ENCODE assay signal across 9 cellular contexts in the genomic region with DNA sequence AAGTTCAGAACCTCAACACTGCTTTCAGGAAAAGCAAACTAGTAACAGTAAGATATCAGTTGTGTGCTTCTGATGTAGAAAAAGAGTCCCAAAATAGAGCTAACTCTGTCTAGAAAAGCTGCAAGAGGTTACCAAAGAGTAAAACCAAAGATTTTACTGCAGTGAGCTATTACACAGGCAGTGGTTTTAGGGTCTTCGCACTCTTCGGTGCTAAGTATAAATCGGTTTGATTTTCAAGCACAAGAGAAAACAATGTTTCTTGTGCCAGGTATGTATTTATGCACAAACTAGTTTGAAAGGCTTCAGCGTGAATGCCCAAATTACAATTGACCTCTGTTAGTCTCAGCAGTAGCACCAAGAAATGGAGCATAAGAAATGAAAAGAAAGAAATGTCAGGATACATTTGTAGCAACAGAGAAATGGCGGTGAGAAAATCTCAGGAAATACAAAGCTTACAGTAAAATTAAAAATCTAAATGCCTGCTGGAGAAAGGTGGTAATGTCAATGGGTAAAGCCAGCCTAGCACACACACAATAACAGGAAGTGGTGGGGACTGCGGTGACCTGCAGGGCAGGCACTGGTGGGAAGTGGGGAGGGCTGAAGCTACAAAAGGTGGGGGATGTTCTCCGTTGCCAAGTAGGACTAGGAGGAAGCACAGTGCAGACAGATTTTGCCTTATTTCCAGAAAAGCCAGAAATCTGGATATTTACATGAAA. TPM values are rescaled to one million over a fixed set of nuclear protein-coding genes. Genes with fewer than 3 reads are reported as not detected.
DNase-seq lines count a peak whose midpoint lies in the region; ATAC-seq, FAIRE-seq and TF ChIP-seq lines count a peak whose summit lies in the region.
"Had no signal": no experiment of that assay in that cellular context is flagged by ENCODE, and none has a peak within 500 bp of the region (broad histone marks: within the 10 kb centered on the region; RNA-seq: fewer than 3 reads in every experiment).

No MANE protein-coding gene starts in this region.

- peaks cover 0 to 20% (median 0%) of the 10 kb centered on the region in 9 donors for H3K9me3 Mint-ChIP-seq in naive thymus-derived CD8-positive, alpha-beta T cell

- no peaks in the 10 kb centered on the region for H3K9me3 ChIP-seq in adrenal gland (replicated peaks in 1 of 3)
- H3K9me3 ChIP-seq in tibial nerve = no peaks in the 10 kb centered on the region

- POLR2A ChIA-PET in naive thymus-derived CD8-positive, alpha-beta T cell (lab: Charles Lee) = interaction anchor here (0.6 to 14.8 kb wide), 33 partner anchors 9 to 639 kb away, joined by 3 to 352 read pairs (median 4); partner anchors contain the start of genes CAND1 and DYRK2

- H3K27me3 ChIP-seq in adrenal gland (no peaks in the 10 kb centered on the region), tibial nerve (no peaks in the 10 kb centered on the region)

- peaks cover 0 to 2% (median 0%) of the 10 kb centered on the region in 5 donors for H3K27me3 Mint-ChIP-seq in naive thymus-derived CD8-positive, alpha-beta T cell

- DNase-seq in Ammon's horn (ENCODE audit: low spot score) (peak; percentile 67), T-helper 2 cell (peak; percentile 47 to 99 (median 83)), adrenal gland (peak in 6 of 7 donors; percentile 14 to 57 (median 26)), urothelium cell line (ENCODE audit: low spot score) (peak; percentile 63), tibial nerve (ENCODE audit: low spot score in 2 of 2) (no peak)
- peak; percentile 78 to 97 (median 91) for DNase-seq in naive thymus-derived CD8-positive, alpha-beta T cell

- no peak for FAIRE-seq in urothelium cell line (lab: Jason Lieb, UNC)
- FAIRE-seq: G401.6 had no signal

- no peaks in the 10 kb centered on the region for H3K36me3 Mint-ChIP-seq in naive thymus-derived CD8-positive, alpha-beta T cell

- H3K4me3 ChIP-seq in adrenal gland (no peak overlapping the region), tibial nerve (no peak overlapping the region)

- peaks cover 53 to 95% (median 89%) of the 10 kb centered on the region in 4 donors for H3K4me1 Mint-ChIP-seq in naive thymus-derived CD8-positive, alpha-beta T cell

- peak; percentile 99 for ATAC-seq in GM19397 (IDR thresholded peaks at IDR 0.05; ENCODE audit: unreplicated experiment)
- peak; percentile 97 for ATAC-seq in HG03442 (IDR thresholded peaks at IDR 0.05; ENCODE audit: unreplicated experiment)
- ATAC-seq in naive thymus-derived CD8-positive, alpha-beta T cell = peak; percentile 95 to 99

- peak overlapping the region; percentile 55 to 91 (median 76) for H3K4me3 Mint-ChIP-seq in naive thymus-derived CD8-positive, alpha-beta T cell

- TF ChIP-seq EP300 in tibial nerve (IDR thresholded peaks at IDR 0.05) = peak in 1 of 2 donors; percentile 18

- H3K36me3 ChIP-seq in adrenal gland (replicated peaks in 1 of 2) (no peaks in the 10 kb centered on the region), tibial nerve (no peaks in the 10 kb centered on the region)

- peak in 1 of 6 experiments; percentile 12 for TF ChIP-seq CTCF in adrenal gland (IDR thresholded peaks at IDR 0.05)
- TF ChIP-seq CTCF in tibial nerve (IDR thresholded peaks at IDR 0.05) = peak in 2 of 5 experiments; percentile 9 to 10

- H3K27ac Mint-ChIP-seq in naive thymus-derived CD8-positive, alpha-beta T cell = peak overlapping the region; percentile 84 to 98 (median 96)

- intact Hi-C loops in adrenal gland (cut with DNase I) = no loop called here

- H3K27ac ChIP-seq in adrenal gland (no peak overlapping the region), tibial nerve (peak overlapping the region in 1 of 4 donors; percentile 61)

- TF ChIP-seq POLR2A in adrenal gland (IDR thresholded peaks at IDR 0.05) (no peak), tibial nerve (IDR thresholded peaks at IDR 0.05) (no peak)

- WGBS in adrenal gland, 4 donors = 54 to 67% (median 58%) methylated on average over 7 of the region's 7 CpGs
- 43 to 44% methylated on average over 7 of the region's 7 CpGs for WGBS in tibial nerve, 2 donors

- H3K4me1 ChIP-seq in adrenal gland (replicated peaks in 1 of 2) = peaks cover 0 to 4% of the 10 kb centered on the region in 2 donors
- H3K4me1 ChIP-seq in tibial nerve = peaks cover 0 to 22% (median 14%) of the 10 kb centered on the region in 4 donors

RNA-seq across cellular contexts. Expression of gene DYRK2, which starts 18.0 kb away (rescaled TPM):
- total RNA-seq in adrenal gland (10 to 100 TPM in 6 of 8 donors, 1 to 10 TPM in 2; 8.2 to 22.4 (median 16.6) TPM), tibial nerve (10 to 100 TPM in 3 of 4 donors, 1 to 10 TPM in 1; 9.6 to 21.6 (median 19.2) TPM)
- 1 to 10 TPM; 2.8 to 7.9 (median 6.3) TPM for polyA plus RNA-seq in adrenal gland
- 100 to 1,000 TPM; 189 to 206 TPM for total RNA-seq in naive thymus-derived CD8-positive, alpha-beta T cell
- polyA plus RNA-seq in naive thymus-derived CD8-positive, alpha-beta T cell = 10 to 100 TPM; 47.7 to 94.7 (median 62.4) TPM

Comparison
In these comparisons a context has a peak if more than half of its experiments do, and no peak if none do; other contexts are left out.
1. DNase-seq: peak in Ammon's horn (single experiment), T-helper 2 cell (5 of 5), adrenal gland (6 of 7), naive thymus-derived CD8-positive, alpha-beta T cell (10 of 10) and urothelium cell line (single experiment); none in tibial nerve (0 of 2).
2. RNA of gene DYRK2, which starts 18.0 kb away (total RNA-seq): 189 to 206 TPM in naive thymus-derived CD8-positive, alpha-beta T cell; 9.6 to 21.6 TPM in tibial nerve and 8.2 to 22.4 TPM in adrenal gland; every median in the first group is over 4 times any median in the second.
3. Peak in every context shown above with its lines, with median percentiles within 50 percentile points of each other: ATAC-seq.